ENCODE assay signal across 8 cellular contexts in genomic region chr11:95089620-95090542, GRCh38. TPM values are rescaled to one million over a fixed set of nuclear protein-coding genes. Genes with fewer than 3 reads are reported as not detected.
DNase-seq lines count a peak whose midpoint lies in the region; ATAC-seq and TF ChIP-seq lines count a peak whose summit lies in the region.

A gene with protein sequence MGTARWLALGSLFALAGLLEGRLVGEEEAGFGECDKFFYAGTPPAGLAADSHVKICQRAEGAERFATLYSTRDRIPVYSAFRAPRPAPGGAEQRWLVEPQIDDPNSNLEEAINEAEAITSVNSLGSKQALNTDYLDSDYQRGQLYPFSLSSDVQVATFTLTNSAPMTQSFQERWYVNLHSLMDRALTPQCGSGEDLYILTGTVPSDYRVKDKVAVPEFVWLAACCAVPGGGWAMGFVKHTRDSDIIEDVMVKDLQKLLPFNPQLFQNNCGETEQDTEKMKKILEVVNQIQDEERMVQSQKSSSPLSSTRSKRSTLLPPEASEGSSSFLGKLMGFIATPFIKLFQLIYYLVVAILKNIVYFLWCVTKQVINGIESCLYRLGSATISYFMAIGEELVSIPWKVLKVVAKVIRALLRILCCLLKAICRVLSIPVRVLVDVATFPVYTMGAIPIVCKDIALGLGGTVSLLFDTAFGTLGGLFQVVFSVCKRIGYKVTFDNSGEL (plus strand): TSS chr11:95089846. CDS start chr11:95089928, 82 bp downstream.

- H3K4me3 ChIP-seq in mucosa of descending colon = peak within 1 kb of the TSS; percentile 73

- peaks cover 5% of the 10 kb centered on the region for H3K36me3 Mint-ChIP-seq in CD4-positive, alpha-beta T cell (ENCODE audit: low read depth)

- peaks cover 50% of the 10 kb centered on the region for H3K4me1 Mint-ChIP-seq in CD4-positive, alpha-beta T cell (ENCODE audit: low read depth)

- no peaks in the 10 kb centered on the region for H3K27me3 Mint-ChIP-seq in CD4-positive, alpha-beta T cell

- H3K36me3 ChIP-seq in mucosa of descending colon (ENCODE audit: low read depth) = no peaks in the 10 kb centered on the region

- peak within 1 kb of the TSS; percentile 92 for H3K4me3 Mint-ChIP-seq in CD4-positive, alpha-beta T cell

- POLR2A ChIA-PET in CD4-positive, alpha-beta T cell (lab: Charles Lee) = interaction anchor here (0.5 to 5.3 kb wide), 29 partner anchors 9 to 1349 kb away, joined by 3 to 266 read pairs (median 5); partner anchors contain the start of genes C11orf54, CCDC82, CEP57 and CWC15

- H3K9me3 ChIP-seq in CD4-positive, alpha-beta T cell (ENCODE audit: control insufficient read depth, low read length) = no peaks in the 10 kb centered on the region
- no peaks in the 10 kb centered on the region for H3K9me3 ChIP-seq in mucosa of descending colon

- peak; percentile 70 to 87 (median 80) for DNase-seq in CD4-positive, alpha-beta T cell
- DNase-seq in NOMO-1 treated with dmso at 0.1 percent for 144 hours (lab: John Stamatoyannopoulos, UW; ENCODE audit: unreplicated experiment) (peak; percentile 56), epidermal melanocyte (ENCODE audit: insufficient read length, low spot score) (peak; percentile 66), mucosa of descending colon (peak; percentile 88 to 93 (median 92))
- DNase-seq in activated CD8-positive, alpha-beta memory T cell treated with anti-CD3 and anti-CD28 coated beads, Interleukin-2, amount 50 U/mL, for 48 hours = peak; percentile 90
- DNase-seq in stimulated activated CD8-positive, alpha-beta memory T cell treated with anti-CD3 and anti-CD28 coated beads, Interleukin-4, amount 100 ng/mL, for 24 hours (ENCODE audit: low read depth) = peak; percentile 70

- TF ChIP-seq CTCF in CD4-positive, alpha-beta T cell (IDR thresholded peaks at IDR 0.05) = no peak
- no peak for TF ChIP-seq CTCF in mucosa of descending colon (IDR thresholded peaks at IDR 0.05)

- CTCF ChIA-PET in CD4-positive, alpha-beta T cell (lab: Charles Lee) = interaction anchor here (0.8 to 7.2 kb wide), 9 partner anchors 9 to 619 kb away, joined by 3 to 67 read pairs (median 4); partner anchors contain the start of genes SESN3 and SRSF8

- no peaks in the 10 kb centered on the region for H3K27me3 ChIP-seq in CD4-positive, alpha-beta T cell (ENCODE audit: control insufficient read depth, insufficient read depth, low read length)

- H3K27ac ChIP-seq in CD4-positive, alpha-beta T cell (ENCODE audit: low read depth, low read length) = peak within 1 kb of the TSS; percentile 77

- no peaks in the 10 kb centered on the region for H3K9me3 Mint-ChIP-seq in CD4-positive, alpha-beta T cell

- intact Hi-C loops in CD4-positive, alpha-beta T cell (cut with DNase I, micrococcal nuclease) = loop anchor here (1.0 to 5.0 kb wide), 10 partner anchors 20 to 1302 kb away; partner anchors contain the start of genes CEP57 (in 1 of the 2), JRKL (in 1 of the 2) and SESN3 (in 1 of the 2)
- intact Hi-C loops in mucosa of descending colon (cut with DNase I, micrococcal nuclease) = no loop called here

- peaks cover 30% of the 10 kb centered on the region for H3K4me1 ChIP-seq in mucosa of descending colon (ENCODE audit: low read depth)

- H3K27ac Mint-ChIP-seq in CD4-positive, alpha-beta T cell = peak within 1 kb of the TSS; percentile 95

- peak; percentile 94 for ATAC-seq in CD4-positive, alpha-beta T cell (ENCODE audit: poor library complexity)
- ATAC-seq in GM19324 (IDR thresholded peaks at IDR 0.05; ENCODE audit: low FRiP score, unreplicated experiment) (peak; percentile 93), HG03457 (IDR thresholded peaks at IDR 0.05; ENCODE audit: unreplicated experiment) (peak; percentile 86), mucosa of descending colon (peak; percentile 92)

RNA-seq across cellular contexts. Expression of the gene that starts here (rescaled TPM):
- total RNA-seq in CD4-positive, alpha-beta T cell = 1 to 10 TPM; 3.8 to 4.4 TPM
- total RNA-seq in mucosa of descending colon = 10 to 100 TPM; 48.2 to 97.5 (median 70.9) TPM

Comparison
In these comparisons a context has a peak if more than half of its experiments do, and no peak if none do; other contexts are left out.
1. Peak in every context shown above with its lines: DNase-seq, ATAC-seq, H3K4me3 ChIP-seq and H3K27ac ChIP-seq.
2. RNA of the gene that starts here (total RNA-seq): 48.2 to 97.5 TPM in mucosa of descending colon; 3.8 to 4.4 TPM in CD4-positive, alpha-beta T cell; every median in the first group is over 4 times any median in the second.
3. intact Hi-C loops: an anchor here in CD4-positive, alpha-beta T cell (1.0 to 5.0 kb wide); none called in mucosa of descending colon.